In genomic region chrX:113492895-113493294, GRCh38 we compare ENCODE assay signal across 23 cellular contexts.
"Had no signal": no experiment of that assay in that cellular context is flagged by ENCODE, and none has a peak within 500 bp of the region (broad histone marks: within the 10 kb centered on the region; RNA-seq: fewer than 3 reads in every experiment).

No MANE protein-coding gene starts in this region.

- DNase-seq: stimulated activated CD4-positive, alpha-beta T cell treated with anti-CD3 and anti-CD28 coated beads, Interleukin-2, amount 100 ng/mL, for 48 hours; stimulated activated CD4-positive, alpha-beta T cell treated with anti-CD3 and anti-CD28 coated beads, Interleukin-4, amount 100 ng/mL, for 1 hour; stimulated activated CD4-positive, alpha-beta T cell treated with anti-CD3 and anti-CD28 coated beads, Interleukin-4, amount 100 ng/mL, for 24 hours; stimulated activated CD4-positive, alpha-beta T cell treated with anti-CD3 and anti-CD28 coated beads, Interleukin-4, amount 100 ng/mL, for 4 hours; stimulated activated CD8-positive, alpha-beta memory T cell treated with anti-CD3 and anti-CD28 coated beads, Interleukin-4, amount 100 ng/mL, for 48 hours; stimulated activated naive B cell treated with anti-CD40 and anti-IgM and Interleukin-4, amounts not matched to agents 10 μg/mL and 1 μg/mL and 100 μg/mL, for 72 hours; stimulated activated naive CD4-positive, alpha-beta T cell; stimulated activated naive CD4-positive, alpha-beta T cell treated with Interleukin-2 at 50 U/mL for 16 hours; stimulated activated naive CD8-positive, alpha-beta T cell treated with anti-CD3 and anti-CD28 coated beads, Interleukin-15, amount 100 ng/mL, for 72 hours; stimulated activated naive CD8-positive, alpha-beta T cell treated with anti-CD3 and anti-CD28 coated beads, Interleukin-15, Interleukin-2, amounts not matched to agents 100 U/mL and 50 U/mL, for 24 hours; stomach; substantia nigra; testis; thyroid gland; tibial artery; transverse colon; trophoblast cell; upper lobe of left lung; upper lobe of right lung; uterus had no signal

- FAIRE-seq: urothelium cell line had no signal

- ATAC-seq: stimulated activated effector memory CD8-positive, alpha-beta T cell treated with anti-CD3 and anti-CD28 coated beads, Interleukin-12 subunit alpha, Interleukin-12 subunit beta, amount 100 ng/mL, for 72 hours; stimulated activated memory B cell treated with anti-CD40 and anti-IgM and Interleukin-4, amounts not matched to agents 10 μg/mL and 1 μg/mL and 100 μg/mL, for 72 hours; stimulated activated naive B cell treated with anti-CD40 and anti-IgM and Interleukin-4, amounts not matched to agents 10 μg/mL and 1 μg/mL and 100 μg/mL, for 72 hours; stimulated activated naive CD8-positive, alpha-beta T cell treated with anti-CD3 and anti-CD28 coated beads, Interleukin-15, amount 100 ng/mL, for 72 hours; stimulated activated naive CD8-positive, alpha-beta T cell treated with anti-CD3 and anti-CD28 coated beads, Interleukin-15, Interleukin-2, amounts not matched to agents 100 U/mL and 50 U/mL, for 24 hours; upper lobe of right lung had no signal
